18 cellular contexts compared by ENCODE assay signal in the genomic region with DNA sequence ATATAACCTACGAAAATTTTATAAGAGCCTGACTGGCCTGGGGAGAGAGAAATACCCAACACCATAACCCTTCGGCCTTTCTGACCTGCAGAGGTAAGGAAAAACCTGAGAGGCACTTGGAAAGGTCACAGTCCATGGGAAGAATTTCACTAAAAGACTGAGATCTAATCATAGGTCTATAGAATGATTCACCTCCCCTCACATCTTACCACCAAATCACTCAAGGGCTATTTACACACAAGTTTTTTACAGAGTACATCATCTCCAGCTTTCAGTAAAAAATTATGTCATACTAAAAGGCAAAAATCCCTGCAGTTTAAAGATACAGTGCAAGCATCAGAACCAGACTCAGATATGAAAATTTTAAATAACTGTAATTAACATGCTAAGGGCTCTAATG. TPM values are rescaled to one million over a fixed set of nuclear protein-coding genes. Genes with fewer than 3 reads are reported as not detected.
DNase-seq lines count a peak whose midpoint lies in the region; ATAC-seq, FAIRE-seq and TF ChIP-seq lines count a peak whose summit lies in the region.
"Had no signal": no experiment of that assay in that cellular context is flagged by ENCODE, and none has a peak within 500 bp of the region (broad histone marks: within the 10 kb centered on the region; RNA-seq: fewer than 3 reads in every experiment).

No MANE protein-coding gene starts in this region.

- no peaks in the 10 kb centered on the region for H3K9me2 ChIP-seq in Karpas-422 (replicated peaks; ENCODE audit: insufficient read depth, low read length)

- H2AFZ ChIP-seq in astrocyte (ENCODE audit: low read depth, low read length) (no peak overlapping the region), Karpas-422 (ENCODE audit: low read length) (no peak overlapping the region)

- no peaks in the 10 kb centered on the region for H3K4me1 Mint-ChIP-seq in astrocyte (ENCODE audit: low read depth, unreplicated experiment)
- H3K4me1 Mint-ChIP-seq: CD4-positive, alpha-beta memory T cell had no signal

- no peaks in the 10 kb centered on the region for H4K20me1 ChIP-seq in astrocyte (ENCODE audit: insufficient read depth, low read length)
- H4K20me1 ChIP-seq in Karpas-422 (ENCODE audit: insufficient read depth, low read depth, low read length), result no peaks in the 10 kb centered on the region

- H3K4me2 ChIP-seq in astrocyte (ENCODE audit: low read length) (no peak overlapping the region), Karpas-422 (ENCODE audit: low read depth, low read length, poor library complexity, severe bottlenecking) (no peak overlapping the region)

- DNase-seq in D721Med (ENCODE audit: insufficient read length, low spot score), result no peak
- DNase-seq in ELR (ENCODE audit: low read depth), result peak; percentile 47
- DNase-seq in M059J (ENCODE audit: low read depth), result peak; percentile 52
- peak; percentile 0 for DNase-seq in astrocyte (ENCODE audit: low read depth)
- DNase-seq in Karpas-422, result no peak
- DNase-seq: BE2C; CD4-positive, alpha-beta memory T cell; DMS153; DMS79 treated with DMSO at 0.1 percent for 48 hours had no signal

- no peaks in the 10 kb centered on the region for H3K4me1 ChIP-seq in astrocyte (ENCODE audit: insufficient read depth, low read length)
- no peaks in the 10 kb centered on the region for H3K4me1 ChIP-seq in Karpas-422 (ENCODE audit: low read length)
- H3K4me1 ChIP-seq: BE2C, HAP-1 had no signal

- H3K27ac Mint-ChIP-seq in astrocyte (ENCODE audit: unreplicated experiment), result no peak overlapping the region
- H3K27ac Mint-ChIP-seq: CD4-positive, alpha-beta memory T cell had no signal

- H3K27me3 Mint-ChIP-seq in astrocyte (ENCODE audit: low read depth, unreplicated experiment), result no peaks in the 10 kb centered on the region

- no peaks in the 10 kb centered on the region for H3K36me3 Mint-ChIP-seq in astrocyte (ENCODE audit: low read depth, unreplicated experiment)
- H3K36me3 Mint-ChIP-seq: CD4-positive, alpha-beta memory T cell had no signal

- H3K9ac ChIP-seq in astrocyte (ENCODE audit: low read length) (no peak overlapping the region), Karpas-422 (ENCODE audit: low read length) (no peak overlapping the region)

- H3K9me3 ChIP-seq in astrocyte (ENCODE audit: insufficient read depth, low read depth, low read length) (no peaks in the 10 kb centered on the region), Karpas-422 (ENCODE audit: low read length) (no peaks in the 10 kb centered on the region)
- H3K9me3 ChIP-seq: BE2C, HAP-1 had no signal

- H3K36me3 ChIP-seq in astrocyte (ENCODE audit: insufficient read depth, low read length) (no peaks in the 10 kb centered on the region), Karpas-422 (ENCODE audit: insufficient read depth, low read length) (no peaks in the 10 kb centered on the region)
- H3K36me3 ChIP-seq: BE2C, HAP-1 had no signal

- FAIRE-seq in D721Med (lab: Jason Lieb, UNC), result peak; percentile 25
- FAIRE-seq in astrocyte (lab: Jason Lieb, UNC), result peak; percentile 89
- FAIRE-seq: A204.1, GM18507, H1, K562 had no signal

- H3K79me2 ChIP-seq in astrocyte (ENCODE audit: insufficient read depth, low read length), result no peaks in the 10 kb centered on the region
- no peaks in the 10 kb centered on the region for H3K79me2 ChIP-seq in Karpas-422 (ENCODE audit: low read length)

- H3K4me3 Mint-ChIP-seq in astrocyte (ENCODE audit: unreplicated experiment), result no peak overlapping the region
- H3K4me3 Mint-ChIP-seq: CD4-positive, alpha-beta memory T cell had no signal

- H3K27me3 ChIP-seq in astrocyte (ENCODE audit: insufficient read depth, low read length) (no peaks in the 10 kb centered on the region), Karpas-422 (ENCODE audit: low read length) (no peaks in the 10 kb centered on the region)
- H3K27me3 ChIP-seq: BE2C had no signal

- ATAC-seq in GM21360 (IDR thresholded peaks at IDR 0.05; ENCODE audit: unreplicated experiment), result no peak
- no peak for ATAC-seq in GM18498 (IDR thresholded peaks at IDR 0.05; ENCODE audit: unreplicated experiment)
- ATAC-seq: K562 had no signal

- TF ChIP-seq CTCF in D721Med (IDR thresholded peaks at IDR 0.05; ENCODE audit: insufficient read depth, missing control alignments) (no peak), astrocyte (IDR thresholded peaks at IDR 0.05; ENCODE audit: insufficient read depth, low read depth, low read length) (no peak)

- H3K4me3 ChIP-seq in astrocyte (ENCODE audit: insufficient read depth, low read depth, low read length), result no peak overlapping the region
- H3K4me3 ChIP-seq in Karpas-422 (ENCODE audit: low read length), result no peak overlapping the region
- H3K4me3 ChIP-seq: HAP-1, K562 had no signal

- H3K9me3 Mint-ChIP-seq in astrocyte (ENCODE audit: unreplicated experiment), result no peaks in the 10 kb centered on the region

- H3K27ac ChIP-seq in astrocyte (ENCODE audit: low read depth, low read length) (no peak overlapping the region), Karpas-422 (ENCODE audit: low read length) (no peak overlapping the region)
- H3K27ac ChIP-seq: C4-2B, HL-60 had no signal

RNA-seq across cellular contexts. Expression of a gene that starts 32.3 kb away (rescaled TPM):
- 56.5 and 78.7 TPM in 2 replicates for total RNA-seq in M059J (2014; rRNA removed; shearing (Covaris generic))
- total RNA-seq in astrocyte, result 21.1 and 22.8 TPM in 2 replicates
- 0.79 TPM in 1 of 2 replicates, not detected in the other for total RNA-seq in Karpas-422 (2014; rRNA removed; shearing (Covaris generic); ENCODE audit: low replicate concordance)

Comparison
In these comparisons a context has a peak if more than half of its experiments do, and no peak if none do; other contexts are left out.
1. DNase-seq: peak in ELR (single experiment), M059J (single experiment) and astrocyte (single experiment); none in D721Med (single experiment) and Karpas-422 (single experiment).
2. RNA of a gene that starts 32.3 kb away (total RNA-seq): 56.5 to 78.7 TPM in M059J and 21.1 to 22.8 TPM in astrocyte; 0.79 TPM in Karpas-422; every median in the first group is over 10 times any median in the second.